Comparison of ENCODE assay signal across 24 cellular contexts in the genomic region with DNA sequence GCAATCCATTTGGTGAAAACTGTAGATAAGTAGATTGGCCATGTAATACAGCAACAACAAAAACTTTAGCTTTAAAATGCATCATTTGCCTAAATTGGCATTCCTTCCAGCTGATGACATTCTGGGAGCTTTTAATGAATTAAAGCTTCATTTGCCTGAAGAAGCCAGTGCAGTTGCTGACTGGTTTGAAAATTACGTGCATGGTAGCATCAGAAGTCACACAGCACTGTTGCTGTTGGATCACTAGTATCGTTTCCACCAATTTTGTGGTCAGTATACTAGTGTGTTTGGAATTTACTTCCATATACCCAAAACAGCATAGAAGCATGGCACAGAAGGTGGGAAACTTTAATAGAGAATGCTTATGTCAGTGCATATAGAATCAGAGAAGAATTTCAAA.
DNase-seq lines count a peak whose midpoint lies in the region; ATAC-seq, FAIRE-seq and TF ChIP-seq lines count a peak whose summit lies in the region.
"Had no signal": no experiment of that assay in that cellular context is flagged by ENCODE, and none has a peak within 500 bp of the region (broad histone marks: within the 10 kb centered on the region; RNA-seq: fewer than 3 reads in every experiment).

No MANE protein-coding gene starts in this region.

- peak; percentile 64 for FAIRE-seq in islet of Langerhans (lab: Jason Lieb, UNC)
- FAIRE-seq: A204.1, GM12878, GM19239, HepG2 had no signal

- H3K9me3 ChIP-seq in GM23248 (ENCODE audit: low read depth), result no peaks in the 10 kb centered on the region
- H3K9me3 ChIP-seq: BLaER1 had no signal

- H3K79me2 ChIP-seq in GM23248 (ENCODE audit: insufficient read depth) (no peaks in the 10 kb centered on the region), GM23338 (replicated peaks; ENCODE audit: insufficient read depth) (peaks cover 48% of the 10 kb centered on the region)

- H2AFZ ChIP-seq in GM23248 (no peak overlapping the region), GM23338 (no peak overlapping the region)

- H3K9me3 Mint-ChIP-seq in GM23338, result no peaks in the 10 kb centered on the region
- H3K9me3 Mint-ChIP-seq: HFFc6 had no signal

- H3K27me3 ChIP-seq in GM23248 (replicated peaks; ENCODE audit: insufficient read depth) (no peaks in the 10 kb centered on the region), GM23338 (ENCODE audit: insufficient read depth) (no peaks in the 10 kb centered on the region)
- H3K27me3 ChIP-seq: BLaER1 had no signal

- H3K27me3 Mint-ChIP-seq in GM23338 (ENCODE audit: insufficient read depth, low read depth, poor library complexity), result peaks cover 2% of the 10 kb centered on the region
- H3K27me3 Mint-ChIP-seq: CD4-positive, alpha-beta memory T cell had no signal

- H3K4me1 ChIP-seq in GM23248 (ENCODE audit: insufficient read depth), result no peaks in the 10 kb centered on the region; the same call in 1 of the 2 replicates
- peaks cover 9% of the 10 kb centered on the region for H3K4me1 ChIP-seq in GM23338 (ENCODE audit: insufficient read depth)
- H3K4me1 ChIP-seq: BLaER1 had no signal

- no peak overlapping the region for H3K4me2 ChIP-seq in GM23248 (ENCODE audit: unreplicated experiment)
- no peak overlapping the region for H3K4me2 ChIP-seq in GM23338
- H3K4me2 ChIP-seq: BLaER1 had no signal

- peaks cover 4% of the 10 kb centered on the region; the same call in 1 of the 2 replicates for H3K9me2 ChIP-seq in GM23248 (ENCODE audit: insufficient read depth)
- no peaks in the 10 kb centered on the region for H3K9me2 ChIP-seq in GM23338 (ENCODE audit: insufficient read depth)

- no peaks in the 10 kb centered on the region for H3K36me3 Mint-ChIP-seq in GM23338 (ENCODE audit: low read depth)
- H3K36me3 Mint-ChIP-seq: CD14-positive monocyte; CD4-positive, alpha-beta memory T cell; IgD-negative memory B cell had no signal

- H3F3A ChIP-seq in GM23248 (ENCODE audit: insufficient read depth) (no peaks in the 10 kb centered on the region), GM23338 (replicated peaks; ENCODE audit: low read depth) (no peaks in the 10 kb centered on the region)

- no peak overlapping the region for H3K4me3 Mint-ChIP-seq in GM23338
- H3K4me3 Mint-ChIP-seq: CD14-positive monocyte; CD4-positive, alpha-beta memory T cell; HFFc6; IgD-negative memory B cell had no signal

- ATAC-seq in GM23338 (no peak), GM21737 (IDR thresholded peaks at IDR 0.05; ENCODE audit: unreplicated experiment) (no peak), HG02588 (IDR thresholded peaks at IDR 0.05; ENCODE audit: unreplicated experiment) (no peak)
- ATAC-seq: GM12878, HCT116, HepG2 had no signal

- no peak overlapping the region for H3K9ac ChIP-seq in GM23248
- H3K9ac ChIP-seq: BLaER1 had no signal

- peaks cover 11% of the 10 kb centered on the region for H3K4me1 Mint-ChIP-seq in GM23338
- H3K4me1 Mint-ChIP-seq: CD14-positive monocyte; CD4-positive, alpha-beta memory T cell; IgD-negative memory B cell had no signal

- H3K36me3 ChIP-seq in GM23248 (ENCODE audit: low read depth), result no peaks in the 10 kb centered on the region
- no peaks in the 10 kb centered on the region for H3K36me3 ChIP-seq in GM23338 (ENCODE audit: insufficient read depth)
- H3K36me3 ChIP-seq: BLaER1 had no signal

- in situ Hi-C loops in GM23248 (cut with MboI), result no loop called here

- H3K27ac ChIP-seq in GM23248, result no peak overlapping the region
- no peak overlapping the region for H3K27ac ChIP-seq in GM23338 (ENCODE audit: low read depth)
- H3K27ac ChIP-seq: BLaER1 had no signal

- WGBS in GM23248 (ENCODE audit: low coverage in 1 of 2, low lambda C conversion rate in 2 of 2, missing lambda C conversion rate in 2 of 2), 2 experiments, result 80 to 84% methylated on average over 2 of the region's 2 CpGs

- no peak for TF ChIP-seq CTCF in GM23338 (conservative IDR thresholded peaks at IDR 0.05; ENCODE audit: low read depth in 2 of 2)

- no peak overlapping the region for H3K27ac Mint-ChIP-seq in GM23338
- H3K27ac Mint-ChIP-seq: CD14-positive monocyte; CD4-positive, alpha-beta memory T cell; HFFc6; IgD-negative memory B cell had no signal

- DNase-seq in GM23248, result peak; percentile 19
- DNase-seq in astrocyte of the hippocampus (ENCODE audit: low read depth, low spot score), result peak; percentile 42
- DNase-seq in A172 (ENCODE audit: low spot score), result no peak
- DNase-seq in GM23338 (ENCODE audit: low spot score), result no peak
- DNase-seq: ACHN; CD4-positive, alpha-beta memory T cell; DMS153; DMS79; GDM1; GOT3; H7; HFFc6; KG1 had no signal

- H3K4me3 ChIP-seq in GM23248, result no peak overlapping the region
- H3K4me3 ChIP-seq in GM23338, result no peak overlapping the region
- H3K4me3 ChIP-seq: BLaER1, GM12878 had no signal

- H4K20me1 ChIP-seq in GM23248 (ENCODE audit: insufficient read depth) (no peaks in the 10 kb centered on the region), GM23338 (replicated peaks; ENCODE audit: insufficient read depth) (no peaks in the 10 kb centered on the region)
- H4K20me1 ChIP-seq: BLaER1 had no signal

TF ChIP-seq in GM23338, 12 proteins besides CTCF, POLR2A, EP300 and RAD21 (continues in another document):
- TF ChIP-seq EZH2phosphoT487 (IDR thresholded peaks at IDR 0.05; ENCODE audit: unreplicated experiment) (no peak), ZNF331 (CRISPR knock-in tag; IDR thresholded peaks at IDR 0.05; ENCODE audit: low read depth) (no peak), NANOG (IDR thresholded peaks at IDR 0.05; ENCODE audit: borderline replicate concordance) (no peak), STAT1 (IDR thresholded peaks at IDR 0.05; ENCODE audit: unreplicated experiment) (no peak), ZNF114 (CRISPR knock-in tag; IDR thresholded peaks at IDR 0.05) (no peak), JUNB (IDR thresholded peaks at IDR 0.05; ENCODE audit: unreplicated experiment) (no peak), POLR2AphosphoS5 (IDR thresholded peaks at IDR 0.05; ENCODE audit: low read depth) (no peak)
- TF ChIP-seq, protein P1, sequence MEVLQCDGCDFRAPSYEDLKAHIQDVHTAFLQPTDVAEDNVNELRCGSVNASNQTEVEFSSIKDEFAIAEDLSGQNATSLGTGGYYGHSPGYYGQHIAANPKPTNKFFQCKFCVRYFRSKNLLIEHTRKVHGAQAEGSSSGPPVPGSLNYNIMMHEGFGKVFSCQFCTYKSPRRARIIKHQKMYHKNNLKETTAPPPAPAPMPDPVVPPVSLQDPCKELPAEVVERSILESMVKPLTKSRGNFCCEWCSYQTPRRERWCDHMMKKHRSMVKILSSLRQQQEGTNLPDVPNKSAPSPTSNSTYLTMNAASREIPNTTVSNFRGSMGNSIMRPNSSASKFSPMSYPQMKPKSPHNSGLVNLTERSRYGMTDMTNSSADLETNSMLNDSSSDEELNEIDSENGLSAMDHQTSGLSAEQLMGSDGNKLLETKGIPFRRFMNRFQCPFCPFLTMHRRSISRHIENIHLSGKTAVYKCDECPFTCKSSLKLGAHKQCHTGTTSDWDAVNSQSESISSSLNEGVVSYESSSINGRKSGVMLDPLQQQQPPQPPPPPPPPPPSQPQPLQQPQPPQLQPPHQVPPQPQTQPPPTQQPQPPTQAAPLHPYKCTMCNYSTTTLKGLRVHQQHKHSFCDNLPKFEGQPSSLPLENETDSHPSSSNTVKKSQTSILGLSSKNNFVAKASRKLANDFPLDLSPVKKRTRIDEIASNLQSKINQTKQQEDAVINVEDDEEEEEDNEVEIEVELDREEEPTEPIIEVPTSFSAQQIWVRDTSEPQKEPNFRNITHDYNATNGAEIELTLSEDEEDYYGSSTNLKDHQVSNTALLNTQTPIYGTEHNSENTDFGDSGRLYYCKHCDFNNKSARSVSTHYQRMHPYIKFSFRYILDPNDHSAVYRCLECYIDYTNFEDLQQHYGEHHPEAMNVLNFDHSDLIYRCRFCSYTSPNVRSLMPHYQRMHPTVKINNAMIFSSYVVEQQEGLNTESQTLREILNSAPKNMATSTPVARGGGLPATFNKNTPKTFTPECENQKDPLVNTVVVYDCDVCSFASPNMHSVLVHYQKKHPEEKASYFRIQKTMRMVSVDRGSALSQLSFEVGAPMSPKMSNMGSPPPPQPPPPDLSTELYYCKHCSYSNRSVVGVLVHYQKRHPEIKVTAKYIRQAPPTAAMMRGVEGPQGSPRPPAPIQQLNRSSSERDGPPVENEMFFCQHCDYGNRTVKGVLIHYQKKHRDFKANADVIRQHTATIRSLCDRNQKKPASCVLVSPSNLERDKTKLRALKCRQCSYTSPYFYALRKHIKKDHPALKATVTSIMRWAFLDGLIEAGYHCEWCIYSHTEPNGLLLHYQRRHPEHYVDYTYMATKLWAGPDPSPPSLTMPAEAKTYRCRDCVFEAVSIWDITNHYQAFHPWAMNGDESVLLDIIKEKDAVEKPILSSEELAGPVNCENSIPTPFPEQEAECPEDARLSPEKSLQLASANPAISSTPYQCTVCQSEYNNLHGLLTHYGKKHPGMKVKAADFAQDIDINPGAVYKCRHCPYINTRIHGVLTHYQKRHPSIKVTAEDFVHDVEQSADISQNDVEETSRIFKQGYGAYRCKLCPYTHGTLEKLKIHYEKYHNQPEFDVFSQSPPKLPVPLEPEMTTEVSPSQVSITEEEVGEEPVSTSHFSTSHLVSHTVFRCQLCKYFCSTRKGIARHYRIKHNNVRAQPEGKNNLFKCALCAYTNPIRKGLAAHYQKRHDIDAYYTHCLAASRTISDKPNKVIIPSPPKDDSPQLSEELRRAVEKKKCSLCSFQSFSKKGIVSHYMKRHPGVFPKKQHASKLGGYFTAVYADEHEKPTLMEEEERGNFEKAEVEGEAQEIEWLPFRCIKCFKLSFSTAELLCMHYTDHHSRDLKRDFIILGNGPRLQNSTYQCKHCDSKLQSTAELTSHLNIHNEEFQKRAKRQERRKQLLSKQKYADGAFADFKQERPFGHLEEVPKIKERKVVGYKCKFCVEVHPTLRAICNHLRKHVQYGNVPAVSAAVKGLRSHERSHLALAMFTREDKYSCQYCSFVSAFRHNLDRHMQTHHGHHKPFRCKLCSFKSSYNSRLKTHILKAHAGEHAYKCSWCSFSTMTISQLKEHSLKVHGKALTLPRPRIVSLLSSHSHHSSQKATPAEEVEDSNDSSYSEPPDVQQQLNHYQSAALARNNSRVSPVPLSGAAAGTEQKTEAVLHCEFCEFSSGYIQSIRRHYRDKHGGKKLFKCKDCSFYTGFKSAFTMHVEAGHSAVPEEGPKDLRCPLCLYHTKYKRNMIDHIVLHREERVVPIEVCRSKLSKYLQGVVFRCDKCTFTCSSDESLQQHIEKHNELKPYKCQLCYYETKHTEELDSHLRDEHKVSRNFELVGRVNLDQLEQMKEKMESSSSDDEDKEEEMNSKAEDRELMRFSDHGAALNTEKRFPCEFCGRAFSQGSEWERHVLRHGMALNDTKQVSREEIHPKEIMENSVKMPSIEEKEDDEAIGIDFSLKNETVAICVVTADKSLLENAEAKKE (CRISPR knock-in tag; IDR thresholded peaks at IDR 0.05), result no peak

Comparison
In these comparisons a context has a peak if more than half of its experiments do, and no peak if none do; other contexts are left out.
1. DNase-seq: peak in GM23248 (single experiment) and astrocyte of the hippocampus (single experiment); none in A172 (single experiment) and GM23338 (single experiment).